ENCODE assay signal across 8 cellular contexts in genomic region chr10:118045842-118046490, GRCh38. TPM values are rescaled to one million over a fixed set of nuclear protein-coding genes. Genes with fewer than 3 reads are reported as not detected.
DNase-seq lines count a peak whose midpoint lies in the region; ATAC-seq and TF ChIP-seq lines count a peak whose summit lies in the region.

No MANE protein-coding gene starts in this region.

- H3K4me1 ChIP-seq in tibial nerve: peaks cover 3 to 59% (median 19%) of the 10 kb centered on the region in 4 donors

- peak overlapping the region; percentile 72 to 98 (median 88) for H3K4me3 ChIP-seq in tibial nerve

- WGBS in tibial nerve, 2 donors: 0 to 1% methylated on average over 20 of the region's 24 CpGs

- no peaks in the 10 kb centered on the region for H3K27me3 Mint-ChIP-seq in activated T-cell treated with anti-CD3 and anti-CD28 coated beads, Interleukin-2, amount 50 U/mL, for 24 hours

- no peak for TF ChIP-seq CTCF in tibial nerve (IDR thresholded peaks at IDR 0.05)

- no peak for TF ChIP-seq POLR2A in tibial nerve (IDR thresholded peaks at IDR 0.05)

- H3K4me3 Mint-ChIP-seq in activated T-cell treated with anti-CD3 and anti-CD28 coated beads, Interleukin-2, amount 50 U/mL, for 24 hours: peak overlapping the region; percentile 91

- H3K36me3 Mint-ChIP-seq in activated T-cell treated with anti-CD3 and anti-CD28 coated beads, Interleukin-2, amount 50 U/mL, for 24 hours (ENCODE audit: low read depth): peaks cover 8% of the 10 kb centered on the region

- no peaks in the 10 kb centered on the region for H3K27me3 ChIP-seq in tibial nerve

- no peaks in the 10 kb centered on the region for H3K9me3 ChIP-seq in tibial nerve

- no peak for TF ChIP-seq EP300 in tibial nerve (IDR thresholded peaks at IDR 0.05)

- peak overlapping the region; percentile 86 to 96 (median 92) for H3K27ac ChIP-seq in tibial nerve

- H3K36me3 ChIP-seq in tibial nerve: no peaks in the 10 kb centered on the region

- peak; percentile 4 for DNase-seq in activated T-cell treated with anti-CD3 and anti-CD28 coated beads for 1 hour (ENCODE audit: low read depth)
- no peak for DNase-seq in activated T-cell treated with anti-CD3 and anti-CD28 coated beads, Interleukin-2, amount 50 U/mL, for 1 hour
- peak; percentile 3 for DNase-seq in NCI-H510A (lab: John Stamatoyannopoulos, UW)
- DNase-seq in activated T-cell treated with anti-CD3 and anti-CD28 coated beads, Interleukin-2, amount 50 U/mL, for 24 hours: peak; percentile 66
- peak; percentile 20 for DNase-seq in fibroblast of gingiva (ENCODE audit: low read depth)
- DNase-seq in myocyte (ENCODE audit: low read depth): peak; percentile 60
- peak in 1 of 2 donors; percentile 35 for DNase-seq in tibial nerve (ENCODE audit: low spot score in 2 of 2)

- peaks cover 45% of the 10 kb centered on the region for H3K4me1 Mint-ChIP-seq in activated T-cell treated with anti-CD3 and anti-CD28 coated beads, Interleukin-2, amount 50 U/mL, for 24 hours (ENCODE audit: low read depth)

- peak; percentile 20 for ATAC-seq in HG02973 (IDR thresholded peaks at IDR 0.05; ENCODE audit: unreplicated experiment)

- no peaks in the 10 kb centered on the region for H3K9me3 Mint-ChIP-seq in activated T-cell treated with anti-CD3 and anti-CD28 coated beads, Interleukin-2, amount 50 U/mL, for 24 hours

- H3K27ac Mint-ChIP-seq in activated T-cell treated with anti-CD3 and anti-CD28 coated beads, Interleukin-2, amount 50 U/mL, for 24 hours: peak overlapping the region; percentile 90

RNA-seq across cellular contexts. Expression of gene RAB11FIP2, which starts 0.8 kb away (rescaled TPM):
- total RNA-seq in myocyte (17.3 and 36.1 TPM in 2 replicates), tibial nerve (10 to 100 TPM; 21.3 to 35.5 (median 30.0) TPM)
- 5.7 TPM for polyA plus RNA-seq in myocyte (2012)
